ENCODE assay signal across 14 cellular contexts in the genomic region with DNA sequence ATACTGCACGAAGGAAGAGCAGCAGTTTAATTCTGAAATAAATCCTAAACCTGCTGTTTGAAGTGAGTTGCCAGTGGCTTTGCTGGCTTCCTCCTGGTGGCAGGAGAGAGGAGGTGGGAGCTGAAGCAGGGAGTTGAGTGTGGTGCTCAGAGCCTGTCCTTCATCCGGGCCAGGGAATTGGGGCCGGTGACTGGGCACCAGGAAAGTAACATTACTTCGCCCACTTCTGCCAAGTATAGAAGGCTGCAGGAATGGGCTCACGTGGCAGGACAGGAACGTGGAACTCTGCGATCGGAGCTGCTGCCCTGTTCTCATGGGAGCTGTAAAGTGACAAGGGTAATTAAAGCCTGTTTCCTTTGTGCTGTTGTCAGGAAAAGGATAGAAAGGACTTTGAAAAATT. TPM values are rescaled to one million over a fixed set of nuclear protein-coding genes. Genes with fewer than 3 reads are reported as not detected.
DNase-seq lines count a peak whose midpoint lies in the region; ATAC-seq and TF ChIP-seq lines count a peak whose summit lies in the region.
"Had no signal": no experiment of that assay in that cellular context is flagged by ENCODE, and none has a peak within 500 bp of the region (broad histone marks: within the 10 kb centered on the region; RNA-seq: fewer than 3 reads in every experiment).

No MANE protein-coding gene starts in this region.

- H3K4me3 ChIP-seq in CD4-positive, CD25-positive, alpha-beta regulatory T cell (ENCODE audit: low read depth, low read length) = no peak overlapping the region
- H3K4me3 ChIP-seq in epithelial cell of proximal tubule (ENCODE audit: low read depth, low read length) (no peak overlapping the region), osteoblast (ENCODE audit: insufficient read depth, low read length) (no peak overlapping the region)
- H3K4me3 ChIP-seq: GM23338 had no signal

- H3K9me3 Mint-ChIP-seq in CD4-positive, CD25-positive, alpha-beta regulatory T cell = no peaks in the 10 kb centered on the region
- no peaks in the 10 kb centered on the region for H3K9me3 Mint-ChIP-seq in activated CD4-positive, alpha-beta T cell treated with anti-CD3 and anti-CD28 coated beads, Interleukin-2, amount 10 ng/mL, durations not matched to agents 7 days and 5 days
- H3K9me3 Mint-ChIP-seq: GM23338; natural killer cell treated with Interleukin-12 subunit alpha and Interleukin-12 subunit beta and Interleukin-15 and Interleukin-18, amount 100 ng/mL, for 72 hours had no signal

- no peak overlapping the region for H3K4me2 ChIP-seq in osteoblast (ENCODE audit: insufficient read depth, low read length)
- H3K4me2 ChIP-seq: GM23338 had no signal

- ATAC-seq in CD4-positive, CD25-positive, alpha-beta regulatory T cell (ENCODE audit: low read depth in 2 of 2) = no peak
- no peak for ATAC-seq in HG03025 (IDR thresholded peaks at IDR 0.05; ENCODE audit: low FRiP score, unreplicated experiment)
- ATAC-seq: GM23338; natural killer cell treated with Interleukin-12 subunit alpha and Interleukin-12 subunit beta and Interleukin-15 and Interleukin-18, amount 100 ng/mL, for 72 hours had no signal

- H3K9me3 ChIP-seq in CD4-positive, CD25-positive, alpha-beta regulatory T cell (ENCODE audit: control insufficient read depth in 2 of 2, low read length in 2 of 2) = no peaks in the 10 kb centered on the region
- no peaks in the 10 kb centered on the region for H3K9me3 ChIP-seq in osteoblast (ENCODE audit: low read depth, low read length)

- H3K27me3 Mint-ChIP-seq in CD4-positive, CD25-positive, alpha-beta regulatory T cell = no peaks in the 10 kb centered on the region
- H3K27me3 Mint-ChIP-seq in activated CD4-positive, alpha-beta T cell treated with anti-CD3 and anti-CD28 coated beads, Interleukin-2, amount 10 ng/mL, durations not matched to agents 7 days and 5 days = no peaks in the 10 kb centered on the region
- H3K27me3 Mint-ChIP-seq: natural killer cell treated with Interleukin-12 subunit alpha and Interleukin-12 subunit beta and Interleukin-15 and Interleukin-18, amount 100 ng/mL, for 72 hours had no signal

- H3K27ac ChIP-seq in CD4-positive, CD25-positive, alpha-beta regulatory T cell (ENCODE audit: insufficient read depth, low read length, poor library complexity, severe bottlenecking) = no peak overlapping the region
- H3K27ac ChIP-seq in osteoblast (ENCODE audit: low read depth, low read length) = peak overlapping the region; percentile 65

- H3K4me1 Mint-ChIP-seq in CD4-positive, CD25-positive, alpha-beta regulatory T cell = peaks cover 3 to 10% (median 4%) of the 10 kb centered on the region in 4 donors
- H3K4me1 Mint-ChIP-seq in activated CD4-positive, alpha-beta T cell treated with anti-CD3 and anti-CD28 coated beads, Interleukin-2, amount 10 ng/mL, durations not matched to agents 7 days and 5 days = peaks cover 3% of the 10 kb centered on the region

- H3K4me3 Mint-ChIP-seq in CD4-positive, CD25-positive, alpha-beta regulatory T cell = no peak overlapping the region
- H3K4me3 Mint-ChIP-seq in activated CD4-positive, alpha-beta T cell treated with anti-CD3 and anti-CD28 coated beads, Interleukin-2, amount 10 ng/mL, durations not matched to agents 7 days and 5 days = no peak overlapping the region
- H3K4me3 Mint-ChIP-seq: GM23338; natural killer cell treated with Interleukin-12 subunit alpha and Interleukin-12 subunit beta and Interleukin-15 and Interleukin-18, amount 100 ng/mL, for 72 hours had no signal

- peaks cover 13% of the 10 kb centered on the region for H4K20me1 ChIP-seq in osteoblast (ENCODE audit: insufficient read depth, low read length)

- peaks cover 56% of the 10 kb centered on the region for H3K36me3 ChIP-seq in CD4-positive, CD25-positive, alpha-beta regulatory T cell (ENCODE audit: control insufficient read depth, insufficient read depth, low read length)
- peaks cover 60% of the 10 kb centered on the region for H3K36me3 ChIP-seq in osteoblast (ENCODE audit: insufficient read depth, low read length)

- H2AFZ ChIP-seq in osteoblast (ENCODE audit: low read length) = no peak overlapping the region
- H2AFZ ChIP-seq: GM23338 had no signal

- CTCF ChIA-PET in activated CD4-positive, alpha-beta T cell treated with anti-CD3 and anti-CD28 coated beads, Interleukin-2, amount 10 ng/mL, durations not matched to agents 7 days and 5 days (lab: Charles Lee) = interaction anchor here (0.7 to 2.8 kb wide), 3 partner anchors 9 to 36 kb away, joined by 3 to 9 read pairs (median 5); partner anchors contain the start of gene TOR3A

- POLR2A ChIA-PET in activated CD4-positive, alpha-beta T cell treated with anti-CD3 and anti-CD28 coated beads, Interleukin-2, amount 10 ng/mL, durations not matched to agents 7 days and 5 days (lab: Charles Lee) = no interaction called here

- H3K4me1 ChIP-seq in CD4-positive, CD25-positive, alpha-beta regulatory T cell (ENCODE audit: control insufficient read depth, insufficient read depth, low read length, poor library complexity, severe bottlenecking) = no peaks in the 10 kb centered on the region
- H3K4me1 ChIP-seq in osteoblast (ENCODE audit: insufficient read depth, low read length) = peaks cover 22% of the 10 kb centered on the region

- DNase-seq in CD4-positive, CD25-positive, alpha-beta regulatory T cell = no peak
- DNase-seq in NCI-H69 (lab: John Stamatoyannopoulos, UW) = peak; percentile 52
- no peak for DNase-seq in epithelial cell of proximal tubule (ENCODE audit: low read depth)
- DNase-seq in osteoblast (ENCODE audit: insufficient read length, low spot score, missing footprints) = peak; percentile 85
- no peak for DNase-seq in DMS53 (lab: John Stamatoyannopoulos, UW)
- no peak for DNase-seq in NCI-H524 treated with DMSO at 0.1 percent for 48 hours (lab: John Stamatoyannopoulos, UW)
- DNase-seq in activated CD4-positive, alpha-beta T cell treated with anti-CD3 and anti-CD28 coated beads, Interleukin-2, amount 10 ng/mL, durations not matched to agents 7 days and 5 days = no peak
- DNase-seq: activated CD8-positive, alpha-beta memory T cell treated with anti-CD3 and anti-CD28 coated beads, Interleukin-2, amount 50 U/mL, for 4 hours; islet precursor cell; NCI-H1417 treated with DMSO at 0.1 percent for 48 hours; stimulated activated CD8-positive, alpha-beta memory T cell treated with anti-CD3 and anti-CD28 coated beads, Interleukin-4, amount 100 ng/mL, for 48 hours had no signal

- TF ChIP-seq CTCF in epithelial cell of proximal tubule (conservative IDR thresholded peaks at IDR 0.05; ENCODE audit: low read depth, low read length) = peak; percentile 33
- TF ChIP-seq CTCF in osteoblast (IDR thresholded peaks at IDR 0.05; ENCODE audit: extremely low read depth, low read depth, low read length) = peak; percentile 39

- peak overlapping the region; percentile 9 to 42 (median 26) for H3K27ac Mint-ChIP-seq in CD4-positive, CD25-positive, alpha-beta regulatory T cell
- no peak overlapping the region for H3K27ac Mint-ChIP-seq in activated CD4-positive, alpha-beta T cell treated with anti-CD3 and anti-CD28 coated beads, Interleukin-2, amount 10 ng/mL, durations not matched to agents 7 days and 5 days

- peaks cover 15% of the 10 kb centered on the region for H3K79me2 ChIP-seq in osteoblast (ENCODE audit: insufficient read depth, low read length)

- peaks cover 25% of the 10 kb centered on the region for H3K36me3 Mint-ChIP-seq in CD4-positive, CD25-positive, alpha-beta regulatory T cell
- H3K36me3 Mint-ChIP-seq in activated CD4-positive, alpha-beta T cell treated with anti-CD3 and anti-CD28 coated beads, Interleukin-2, amount 10 ng/mL, durations not matched to agents 7 days and 5 days (ENCODE audit: low read depth) = peaks cover 39% of the 10 kb centered on the region

- no peaks in the 10 kb centered on the region for H3K27me3 ChIP-seq in CD4-positive, CD25-positive, alpha-beta regulatory T cell (ENCODE audit: control insufficient read depth, insufficient read depth, low read length)
- H3K27me3 ChIP-seq in osteoblast (ENCODE audit: insufficient read depth, low read length) = no peaks in the 10 kb centered on the region

RNA-seq across cellular contexts. Expression of gene TOR3A, which starts 8.7 kb away (rescaled TPM):
- total RNA-seq in CD4-positive, CD25-positive, alpha-beta regulatory T cell = 23.2 TPM
- 10 to 100 TPM; 33.7 to 44.9 (median 38.8) TPM for polyA plus RNA-seq in CD4-positive, CD25-positive, alpha-beta regulatory T cell
- total RNA-seq in epithelial cell of proximal tubule (57.9 and 83.1 TPM in 2 replicates), osteoblast (34.2 and 44.2 TPM in 2 replicates)
- total RNA-seq in activated CD4-positive, alpha-beta T cell treated with anti-CD3 and anti-CD28 coated beads, Interleukin-2, amount 10 ng/mL, durations not matched to agents 7 days and 5 days = 10 to 100 TPM; 43.9 to 46.6 TPM

Comparison
In these comparisons a context has a peak if more than half of its experiments do, and no peak if none do; other contexts are left out.
1. DNase-seq: peak in NCI-H69 (single experiment) and osteoblast (single experiment); none in CD4-positive, CD25-positive, alpha-beta regulatory T cell (0 of 3), epithelial cell of proximal tubule (single experiment), DMS53 (single experiment), NCI-H524 treated with DMSO at 0.1 percent for 48 hours (single experiment) and activated CD4-positive, alpha-beta T cell treated with anti-CD3 and anti-CD28 coated beads, Interleukin-2, amount 10 ng/mL, durations not matched to agents 7 days and 5 days (single experiment).